In the genomic region with DNA sequence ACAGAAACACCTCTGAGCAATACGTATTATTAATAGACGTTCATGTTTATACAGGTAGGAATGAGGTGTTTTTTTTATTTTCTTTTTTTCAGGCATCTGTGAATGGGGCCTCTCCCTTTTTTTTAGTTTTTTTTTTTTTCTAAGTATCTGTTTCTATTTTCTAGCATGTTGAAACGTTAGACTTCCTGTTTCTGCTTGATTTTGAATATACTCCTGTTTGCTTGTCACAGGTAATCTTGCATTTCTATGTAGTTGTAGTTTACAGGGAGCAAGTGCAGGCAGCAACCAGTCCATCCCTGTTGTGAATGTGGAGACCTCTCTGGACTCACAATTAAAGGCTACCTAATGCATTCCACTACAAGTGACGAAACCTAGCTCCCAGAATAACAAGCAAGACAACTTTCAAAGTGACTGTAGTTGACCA, we compare ENCODE assay signal across 9 cellular contexts. TPM values are rescaled to one million over a fixed set of nuclear protein-coding genes. Genes with fewer than 3 reads are reported as not detected.
DNase-seq lines count a peak whose midpoint lies in the region; ATAC-seq and TF ChIP-seq lines count a peak whose summit lies in the region.
"Had no signal": no experiment of that assay in that cellular context is flagged by ENCODE, and none has a peak within 500 bp of the region (broad histone marks: within the 10 kb centered on the region; RNA-seq: fewer than 3 reads in every experiment).

No MANE protein-coding gene starts in this region.

- H3K9me3 ChIP-seq in DOHH2 (ENCODE audit: control insufficient read depth, insufficient read depth, low read length) (no peaks in the 10 kb centered on the region), esophagus muscularis mucosa (no peaks in the 10 kb centered on the region), MG63 (no peaks in the 10 kb centered on the region)
- H3K9me3 ChIP-seq: SJCRH30 had no signal

- no peaks in the 10 kb centered on the region for H3K36me3 ChIP-seq in DOHH2 (ENCODE audit: control insufficient read depth, low read length)
- H3K36me3 ChIP-seq in esophagus muscularis mucosa, result no peaks in the 10 kb centered on the region
- H3K36me3 ChIP-seq in MG63, result no peaks in the 10 kb centered on the region
- H3K36me3 ChIP-seq: SJCRH30 had no signal

- no peaks in the 10 kb centered on the region for H3K27me3 ChIP-seq in DOHH2 (ENCODE audit: control insufficient read depth, low read length)
- no peaks in the 10 kb centered on the region for H3K27me3 ChIP-seq in esophagus muscularis mucosa
- no peaks in the 10 kb centered on the region for H3K27me3 ChIP-seq in MG63
- H3K27me3 ChIP-seq: SJCRH30 had no signal

- WGBS in esophagus muscularis mucosa, result 68% methylated on average over 4 of the region's 4 CpGs

- no peak for TF ChIP-seq POLR2A in esophagus muscularis mucosa (IDR thresholded peaks at IDR 0.05; ENCODE audit: low read depth)

- H3F3A ChIP-seq in DOHH2 (ENCODE audit: control insufficient read depth, insufficient read depth), result peaks cover 15% of the 10 kb centered on the region

- H3K4me2 ChIP-seq in DOHH2 (ENCODE audit: low read length), result peak overlapping the region; percentile 89

- TF ChIP-seq CTCF in DOHH2 (IDR thresholded peaks at IDR 0.05; ENCODE audit: low read depth, low read length, poor library complexity, severe bottlenecking), result no peak
- TF ChIP-seq CTCF in epithelial cell of esophagus (IDR thresholded peaks at IDR 0.05; ENCODE audit: insufficient read depth, low read depth, low read length, missing control alignments), result no peak
- no peak for TF ChIP-seq CTCF in esophagus muscularis mucosa (IDR thresholded peaks at IDR 0.05)

- H3K27ac ChIP-seq in DOHH2 (ENCODE audit: low read depth, low read length), result peak overlapping the region; percentile 73
- no peak overlapping the region for H3K27ac ChIP-seq in esophagus muscularis mucosa (replicated peaks in 1 of 4)
- H3K27ac ChIP-seq: SJCRH30 had no signal

- H3K4me3 ChIP-seq in DOHH2 (ENCODE audit: low read length), result peak overlapping the region; percentile 72
- peak overlapping the region; percentile 35 for H3K4me3 ChIP-seq in epithelial cell of esophagus (ENCODE audit: low read length)
- H3K4me3 ChIP-seq in esophagus muscularis mucosa, result no peak overlapping the region
- H3K4me3 ChIP-seq in MG63, result no peak overlapping the region
- H3K4me3 ChIP-seq: SJCRH30 had no signal

- H3K4me1 ChIP-seq in DOHH2 (ENCODE audit: control insufficient read depth, low read length) (peaks cover 68% of the 10 kb centered on the region), esophagus muscularis mucosa (peaks cover 23 to 48% (median 41%) of the 10 kb centered on the region in 4 donors)

- peak; percentile 31 for ATAC-seq in GM19452 (IDR thresholded peaks at IDR 0.05; ENCODE audit: unreplicated experiment)
- ATAC-seq in HG03378 (IDR thresholded peaks at IDR 0.05; ENCODE audit: unreplicated experiment), result peak; percentile 22
- ATAC-seq in GM18519 (IDR thresholded peaks at IDR 0.05; ENCODE audit: low FRiP score, unreplicated experiment), result no peak

- no peak for TF ChIP-seq EP300 in esophagus muscularis mucosa (IDR thresholded peaks at IDR 0.05)

- peaks cover 44% of the 10 kb centered on the region for H3K79me2 ChIP-seq in DOHH2 (ENCODE audit: control insufficient read depth, low read length)

- intact Hi-C loops in esophagus muscularis mucosa (cut with DNase I), result loop anchor here (5.0 to 10.0 kb wide), 2 partner anchors 61 to 348 kb away; a partner anchor contains a TSS

- H4K20me1 ChIP-seq in DOHH2 (ENCODE audit: control insufficient read depth, insufficient read depth, low read depth, low read length), result no peaks in the 10 kb centered on the region

- no peaks in the 10 kb centered on the region for H3K9me2 ChIP-seq in DOHH2 (replicated peaks; ENCODE audit: control insufficient read depth, low read length)

- DNase-seq in epithelial cell of esophagus (ENCODE audit: low read depth) (peak; percentile 91), esophagus muscularis mucosa (ENCODE audit: extremely low spot score) (no peak), medulla oblongata (ENCODE audit: extremely low spot score) (no peak), MG63 (no peak)
- DNase-seq: SJCRH30 had no signal

RNA-seq across cellular contexts. Expression of a gene that starts 22.8 kb away (rescaled TPM):
- total RNA-seq in esophagus muscularis mucosa, result 10 to 100 TPM; 20.2 to 26.2 (median 22.5) TPM
- total RNA-seq in MG63 (2014; rRNA removed; shearing (Covaris generic); ENCODE audit: low replicate concordance), result 12.1 and 22.2 TPM in 2 replicates

Comparison
In these comparisons a context has a peak if more than half of its experiments do, and no peak if none do; other contexts are left out.
1. H3K4me3 ChIP-seq: peak in DOHH2 (single experiment) and epithelial cell of esophagus (single experiment); none in esophagus muscularis mucosa (0 of 4) and MG63 (single experiment).